ENCODE assay signal across 21 cellular contexts in genomic region chr13:105506463-105506862, GRCh38.
DNase-seq lines count a peak whose midpoint lies in the region; ATAC-seq, FAIRE-seq and TF ChIP-seq lines count a peak whose summit lies in the region.
"Had no signal": no experiment of that assay in that cellular context is flagged by ENCODE, and none has a peak within 500 bp of the region (broad histone marks: within the 10 kb centered on the region; RNA-seq: fewer than 3 reads in every experiment).

No MANE protein-coding gene starts in this region.

- H3K27me3 Mint-ChIP-seq in stimulated activated memory B cell treated with anti-CD40 and anti-IgM and Interleukin-4, amounts not matched to agents 10 μg/mL and 1 μg/mL and 100 μg/mL, for 72 hours, result no peaks in the 10 kb centered on the region
- H3K27me3 Mint-ChIP-seq: B cell; CD4-positive, alpha-beta T cell had no signal

- no peaks in the 10 kb centered on the region for H3K4me1 Mint-ChIP-seq in stimulated activated memory B cell treated with anti-CD40 and anti-IgM and Interleukin-4, amounts not matched to agents 10 μg/mL and 1 μg/mL and 100 μg/mL, for 72 hours
- H3K4me1 Mint-ChIP-seq: B cell had no signal

- no peaks in the 10 kb centered on the region for H3K36me3 Mint-ChIP-seq in stimulated activated memory B cell treated with anti-CD40 and anti-IgM and Interleukin-4, amounts not matched to agents 10 μg/mL and 1 μg/mL and 100 μg/mL, for 72 hours
- H3K36me3 Mint-ChIP-seq: CD8-positive, alpha-beta T cell had no signal

- no peak overlapping the region for H3K27ac Mint-ChIP-seq in stimulated activated memory B cell treated with anti-CD40 and anti-IgM and Interleukin-4, amounts not matched to agents 10 μg/mL and 1 μg/mL and 100 μg/mL, for 72 hours
- H3K27ac Mint-ChIP-seq: B cell; CD4-positive, alpha-beta T cell; CD8-positive, alpha-beta T cell had no signal

- peak overlapping the region; percentile 20 for H3K4me3 ChIP-seq in WERI-Rb-1 (ENCODE audit: low read depth, low read length)
- H3K4me3 ChIP-seq: A549; BLaER1 treated with 17β-estradiol and CSF1 and Interleukin-3, amounts not matched to agents 10 nM and 100 nM had no signal

- no peak for FAIRE-seq in RCC 7860 (lab: Jason Lieb, UNC)
- FAIRE-seq: A549, D721Med, G401.6, GM12891, GM18507 had no signal

- H3K9me3 ChIP-seq in WERI-Rb-1 (ENCODE audit: severe bottlenecking), result no peaks in the 10 kb centered on the region
- H3K9me3 ChIP-seq: A549; BLaER1 treated with 17β-estradiol and CSF1 and Interleukin-3, amounts not matched to agents 10 nM and 100 nM; Caco-2 had no signal

- DNase-seq in NCI-H146 (lab: John Stamatoyannopoulos, UW) (peak; percentile 1), NCI-H146 treated with DMSO at 0.1 percent for 48 hours (lab: John Stamatoyannopoulos, UW; ENCODE audit: unreplicated experiment) (no peak), WERI-Rb-1 (peak; percentile 68), RCC 7860 (ENCODE audit: low spot score) (no peak)
- DNase-seq: AML-193; Caco-2; Calu3; CD4-positive, alpha-beta T cell; CD8-positive, alpha-beta T cell; DMS79 treated with DMSO at 0.1 percent for 48 hours; GF-D8 had no signal

- peak; percentile 31 for ATAC-seq in stimulated activated memory B cell treated with anti-CD40 and anti-IgM and Interleukin-4, amounts not matched to agents 10 μg/mL and 1 μg/mL and 100 μg/mL, for 72 hours
- ATAC-seq: A549; CD8-positive, alpha-beta T cell had no signal

- H3K27me3 ChIP-seq in WERI-Rb-1 (ENCODE audit: insufficient read depth, low read depth, severe bottlenecking), result no peaks in the 10 kb centered on the region
- H3K27me3 ChIP-seq: BLaER1 treated with 17β-estradiol and CSF1 and Interleukin-3, amounts not matched to agents 10 nM and 100 nM had no signal

- no peak overlapping the region for H3K4me3 Mint-ChIP-seq in stimulated activated memory B cell treated with anti-CD40 and anti-IgM and Interleukin-4, amounts not matched to agents 10 μg/mL and 1 μg/mL and 100 μg/mL, for 72 hours
- H3K4me3 Mint-ChIP-seq: B cell; CD4-positive, alpha-beta T cell; CD8-positive, alpha-beta T cell had no signal

- no peak for TF ChIP-seq CTCF in WERI-Rb-1 (IDR thresholded peaks at IDR 0.05; ENCODE audit: low read depth, low read length)

- H3K27ac ChIP-seq in WERI-Rb-1, result no peak overlapping the region
- H3K27ac ChIP-seq: 22Rv1; A549; BLaER1 treated with 17β-estradiol and CSF1 and Interleukin-3, amounts not matched to agents 10 nM and 100 nM; C4-2B had no signal

- H3K9me3 Mint-ChIP-seq in stimulated activated memory B cell treated with anti-CD40 and anti-IgM and Interleukin-4, amounts not matched to agents 10 μg/mL and 1 μg/mL and 100 μg/mL, for 72 hours, result no peaks in the 10 kb centered on the region
- H3K9me3 Mint-ChIP-seq: CD4-positive, alpha-beta T cell; CD8-positive, alpha-beta T cell had no signal

- H3K36me3 ChIP-seq in WERI-Rb-1, result no peaks in the 10 kb centered on the region
- H3K36me3 ChIP-seq: BLaER1 treated with 17β-estradiol and CSF1 and Interleukin-3, amounts not matched to agents 10 nM and 100 nM had no signal

Comparison
In these comparisons a context has a peak if more than half of its experiments do, and no peak if none do; other contexts are left out.
1. DNase-seq: peak in NCI-H146 (single experiment) and WERI-Rb-1 (single experiment); none in NCI-H146 treated with DMSO at 0.1 percent for 48 hours (single experiment) and RCC 7860 (single experiment).